Comparison of ENCODE assay signal across 8 cellular contexts in genomic region chr7:12111461-12112405, GRCh38.
A peak's percentile ranks its signal among the peaks of the same experiment; 100 is the strongest.
DNase-seq lines count a peak whose midpoint lies in the region; ATAC-seq and TF ChIP-seq lines count a peak whose summit lies in the region.

No MANE protein-coding gene starts in this region.

- H3K36me3 ChIP-seq in neuronal stem cell (replicated peaks in 1 of 2; ENCODE audit: control insufficient read depth in 2 of 2, insufficient read depth in 2 of 2, low read length in 2 of 2): no peaks in the 10 kb centered on the region
- no peaks in the 10 kb centered on the region for H3K36me3 ChIP-seq in gastrocnemius medialis
- H3K36me3 ChIP-seq in smooth muscle cell (ENCODE audit: low read depth): no peaks in the 10 kb centered on the region

- no peaks in the 10 kb centered on the region for H4K20me1 ChIP-seq in smooth muscle cell (ENCODE audit: low read depth)

- H3K27me3 ChIP-seq in neuronal stem cell (ENCODE audit: control insufficient read depth in 3 of 3, insufficient read depth in 3 of 3, low read depth in 1 of 3, low read length in 3 of 3) (peaks cover 0 to 3% (median 0%) of the 10 kb centered on the region in 3 experiments), gastrocnemius medialis (peaks cover 3 to 12% (median 8%) of the 10 kb centered on the region in 3 donors), smooth muscle cell (ENCODE audit: low read depth) (no peaks in the 10 kb centered on the region)

- no peaks in the 10 kb centered on the region for H3K9me3 ChIP-seq in neuronal stem cell (replicated peaks in 1 of 2; ENCODE audit: control insufficient read depth in 2 of 2, insufficient read depth in 1 of 2, low read depth in 1 of 2, low read length in 2 of 2)
- H3K9me3 ChIP-seq in gastrocnemius medialis: no peaks in the 10 kb centered on the region
- no peaks in the 10 kb centered on the region for H3K9me3 ChIP-seq in smooth muscle cell (replicated peaks; ENCODE audit: low read depth)

- in situ Hi-C loops in gastrocnemius medialis (cut with MboI; ENCODE audit: low sequenced_read_pairs in 4 of 4): no loop called here

- peak overlapping the region; percentile 33 for H2BK15ac ChIP-seq in neuronal stem cell (ENCODE audit: low read length)

- H3K9ac ChIP-seq in neuronal stem cell (ENCODE audit: low read depth, low read length, poor library complexity) (peak overlapping the region; percentile 44), smooth muscle cell (ENCODE audit: low read depth) (no peak overlapping the region)

- peak overlapping the region; percentile 36 for H2AFZ ChIP-seq in neuronal stem cell (ENCODE audit: low read length)
- no peak overlapping the region for H2AFZ ChIP-seq in smooth muscle cell (ENCODE audit: low read depth)

- no peaks in the 10 kb centered on the region for H3K79me2 ChIP-seq in smooth muscle cell (ENCODE audit: low read depth)

- intact Hi-C loops in gastrocnemius medialis (cut with DNase I; ENCODE audit: low total_unique reads): no loop called here

- H3K27ac ChIP-seq in neuronal stem cell (replicated peaks; ENCODE audit: low read length): no peak overlapping the region
- no peak overlapping the region for H3K27ac ChIP-seq in gastrocnemius medialis
- H3K27ac ChIP-seq in smooth muscle cell (ENCODE audit: low read depth): no peak overlapping the region

- peak overlapping the region; percentile 66 for H3K4ac ChIP-seq in neuronal stem cell (ENCODE audit: low read length)

- H2BK12ac ChIP-seq in neuronal stem cell (ENCODE audit: low read length): peak overlapping the region; percentile 73

- H2BK5ac ChIP-seq in neuronal stem cell (ENCODE audit: low read length): no peak overlapping the region

- no peak overlapping the region for H4K91ac ChIP-seq in neuronal stem cell (ENCODE audit: low read depth, low read length, poor library complexity)

- H3K14ac ChIP-seq in neuronal stem cell (ENCODE audit: low read length): no peak overlapping the region

- H3K4me3 ChIP-seq in WI38 (ENCODE audit: low read depth, low read length) (peak overlapping the region; percentile 49), epithelial cell of esophagus (ENCODE audit: low read length) (peak overlapping the region; percentile 19), neuronal stem cell (ENCODE audit: low read length in 2 of 2) (peak overlapping the region in 1 of 2 donors; percentile 68), gastrocnemius medialis (no peak overlapping the region), smooth muscle cell (no peak overlapping the region)

- H2BK120ac ChIP-seq in neuronal stem cell (ENCODE audit: low read depth, low read length): no peak overlapping the region

- H3K4me1 ChIP-seq in neuronal stem cell (ENCODE audit: control insufficient read depth in 2 of 2, insufficient read depth in 1 of 2, low read depth in 1 of 2, low read length in 2 of 2) (peaks cover 0 to 3% of the 10 kb centered on the region in 2 donors), gastrocnemius medialis (no peaks in the 10 kb centered on the region), smooth muscle cell (ENCODE audit: low read depth) (no peaks in the 10 kb centered on the region)

- DNase-seq in ELF-1 (ENCODE audit: low read depth, low spot score): peak; percentile 71
- peak; percentile 68 for DNase-seq in epithelial cell of esophagus (ENCODE audit: low read depth)
- peak; percentile 15 for DNase-seq in neuronal stem cell (ENCODE audit: low spot score)
- DNase-seq in gastrocnemius medialis: no peak
- no peak for DNase-seq in smooth muscle cell (lab: John Stamatoyannopoulos, UW; ENCODE audit: unreplicated experiment)

- H4K8ac ChIP-seq in neuronal stem cell (ENCODE audit: low read depth, low read length): peak overlapping the region; percentile 43

- TF ChIP-seq POLR2A in gastrocnemius medialis (IDR thresholded peaks at IDR 0.05): no peak

- no peak for ATAC-seq in HG03439 (IDR thresholded peaks at IDR 0.05; ENCODE audit: unreplicated experiment)
- no peak for ATAC-seq in HG02678 (IDR thresholded peaks at IDR 0.05; ENCODE audit: unreplicated experiment)
- ATAC-seq in gastrocnemius medialis: no peak

- peak overlapping the region; percentile 50 for H3K18ac ChIP-seq in neuronal stem cell (ENCODE audit: low read length)

- H2AK5ac ChIP-seq in neuronal stem cell (ENCODE audit: low read depth, low read length): no peak overlapping the region

- no CpG with 5 or more reads among the region's 46 CpGs for WGBS in neuronal stem cell (ENCODE audit: extremely low coverage in 2 of 2, insufficient read length in 2 of 2, insufficient replicate concordance in 1 of 2), 2 donors
- whole genome bisulfite sequencing in smooth muscle cell (ENCODE audit: low lambda C conversion rate): 89% methylated on average over 42 of the region's 46 CpGs

- no peaks in the 10 kb centered on the region for H3F3A ChIP-seq in smooth muscle cell (ENCODE audit: low read depth)

- TF ChIP-seq CTCF in WI38 (IDR thresholded peaks at IDR 0.05; ENCODE audit: low read depth, low read length) (no peak), epithelial cell of esophagus (IDR thresholded peaks at IDR 0.05; ENCODE audit: insufficient read depth, low read depth, low read length, missing control alignments) (no peak), gastrocnemius medialis (IDR thresholded peaks at IDR 0.05 in 4 of 5, conservative IDR thresholded peaks at IDR 0.05 in 1 of 5) (no peak), smooth muscle cell (IDR thresholded peaks at IDR 0.05; ENCODE audit: borderline replicate concordance, insufficient read depth, poor library complexity, severe bottlenecking) (no peak)

- H3K4me2 ChIP-seq in neuronal stem cell (ENCODE audit: insufficient read depth, low read length, poor library complexity, severe bottlenecking) (peak overlapping the region; percentile 43), smooth muscle cell (no peak overlapping the region)

- H3K23ac ChIP-seq in neuronal stem cell (ENCODE audit: low read depth, low read length, poor library complexity): no peak overlapping the region

- no peaks in the 10 kb centered on the region for H3K79me1 ChIP-seq in neuronal stem cell (ENCODE audit: low read depth, low read length)

Comparison
In these comparisons a context has a peak if more than half of its experiments do, and no peak if none do; other contexts are left out.
1. DNase-seq: peak in ELF-1 (single experiment), epithelial cell of esophagus (single experiment) and neuronal stem cell (single experiment); none in gastrocnemius medialis (0 of 2) and smooth muscle cell (single experiment).
2. H3K4me3 ChIP-seq: peak in WI38 (single experiment) and epithelial cell of esophagus (single experiment); none in gastrocnemius medialis (0 of 4) and smooth muscle cell (single experiment).